ENCODE assay signal across 33 cellular contexts in the genomic region with DNA sequence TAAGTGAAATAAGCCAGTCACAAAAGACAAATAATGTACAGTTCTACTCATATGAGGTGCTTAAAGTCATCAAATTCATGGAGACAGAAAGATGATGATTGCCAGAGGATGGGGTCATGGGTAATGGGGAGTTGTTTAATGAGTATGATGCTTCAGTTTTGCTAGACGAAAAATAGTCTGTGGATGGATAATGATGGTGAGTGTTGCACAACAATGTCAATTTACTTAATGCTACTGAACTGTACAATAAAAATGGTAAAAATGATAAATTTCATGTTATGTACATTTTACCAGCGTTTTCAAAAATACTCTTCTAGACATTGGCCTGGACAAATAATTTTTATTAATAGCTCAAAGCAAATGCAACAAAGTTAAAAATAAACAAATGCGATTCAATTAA.
"Had no signal": no experiment of that assay in that cellular context is flagged by ENCODE, and none has a peak within 500 bp of the region (broad histone marks: within the 10 kb centered on the region; RNA-seq: fewer than 3 reads in every experiment).

No MANE protein-coding gene starts in this region.

- DNase-seq: activated effector memory CD4-positive, alpha-beta T cell treated with anti-CD3 and anti-CD28 coated beads, Interleukin-2, amount 50 U/mL, for 16 hours; activated effector memory CD4-positive, alpha-beta T cell treated with Interleukin-2 at 50 U/mL for 16 hours; activated gamma-delta T cell; activated gamma-delta T cell treated with Interleukin-2 at 50 U/mL for 16 hours; activated naive CD4-positive, alpha-beta T cell; activated naive CD4-positive, alpha-beta T cell treated with anti-CD3 and anti-CD28 coated beads for 36 hours; activated naive CD4-positive, alpha-beta T cell treated with anti-CD3 and anti-CD28 coated beads, Interleukin-2, amount 10 ng/mL, durations not matched to agents 7 days and 5 days; activated naive CD4-positive, alpha-beta T cell treated with anti-CD3 and anti-CD28 coated beads, Interleukin-2, amount 50 U/mL, for 16 hours; activated naive CD4-positive, alpha-beta T cell treated with Interleukin-2 at 50 U/mL for 16 hours; activated naive CD8-positive, alpha-beta T cell treated with anti-CD3 and anti-CD28 coated beads for 36 hours; activated naive CD8-positive, alpha-beta T cell treated with anti-CD3 and anti-CD28 coated beads, Interleukin-2, amount 10 ng/mL, durations not matched to agents 7 days and 5 days; activated naive CD8-positive, alpha-beta T cell treated with anti-CD3 and anti-CD28 coated beads, Interleukin-2, amount 50 U/mL, for 24 hours; activated T-cell treated with anti-CD3 and anti-CD28 coated beads, Interleukin-2, amount 50 U/mL, for 24 hours; activated T-cell treated with anti-CD3 and anti-CD28 coated beads, Interleukin-2, amount 50 U/mL, for 4 hours; activated T-cell treated with anti-CD3 and anti-CD28 coated beads, Interleukin-2, amount 50 U/mL, for 48 hours; activated T-cell treated with anti-CD3 and anti-CD28 coated beads, Interleukin-2, amount 50 U/mL, for 72 hours; adrenal gland; amniotic stem cell; amygdala; anterior cingulate cortex; aorta; body of pancreas; brain microvascular endothelial cell; caudate nucleus; central memory CD4-positive, alpha-beta T cell; cerebellar nuclear complex had no signal

- H3K9me3 ChIP-seq: adrenal gland, ascending aorta, body of pancreas had no signal

- H3K27me3 ChIP-seq: adrenal gland, ascending aorta, body of pancreas, brain microvascular endothelial cell, breast epithelium, cardiac muscle cell had no signal

- H3K27ac ChIP-seq: adrenal gland, ascending aorta, body of pancreas, brain microvascular endothelial cell, breast epithelium, cardiac muscle cell had no signal

- H3K4me3 ChIP-seq: adrenal gland, ascending aorta, body of pancreas, breast epithelium, cardiac muscle cell had no signal

- FAIRE-seq: astrocyte, bronchial epithelial cell had no signal

- ATAC-seq: activated naive CD4-positive, alpha-beta T cell treated with anti-CD3 and anti-CD28 coated beads, Interleukin-2, amount 50 U/mL, for 72 hours; activated naive CD8-positive, alpha-beta T cell treated with anti-CD3 and anti-CD28 coated beads, Interleukin-2, amount 50 U/mL, for 24 hours; activated T-cell treated with anti-CD3 and anti-CD28 coated beads, Interleukin-2, amount 50 U/mL, for 4 hours; activated T-cell treated with anti-CD3 and anti-CD28 coated beads, Interleukin-2, amount 50 U/mL, for 72 hours; activated T-helper 17 cell treated with anti-CD3 and anti-CD28 coated beads, Interleukin-2, amount 50 U/mL, for 72 hours; body of pancreas had no signal

- H3K36me3 ChIP-seq: adrenal gland, ascending aorta, brain microvascular endothelial cell, breast epithelium, cardiac muscle cell had no signal

- H3K4me1 ChIP-seq: adrenal gland, ascending aorta, body of pancreas, breast epithelium had no signal
